In the genomic region with DNA sequence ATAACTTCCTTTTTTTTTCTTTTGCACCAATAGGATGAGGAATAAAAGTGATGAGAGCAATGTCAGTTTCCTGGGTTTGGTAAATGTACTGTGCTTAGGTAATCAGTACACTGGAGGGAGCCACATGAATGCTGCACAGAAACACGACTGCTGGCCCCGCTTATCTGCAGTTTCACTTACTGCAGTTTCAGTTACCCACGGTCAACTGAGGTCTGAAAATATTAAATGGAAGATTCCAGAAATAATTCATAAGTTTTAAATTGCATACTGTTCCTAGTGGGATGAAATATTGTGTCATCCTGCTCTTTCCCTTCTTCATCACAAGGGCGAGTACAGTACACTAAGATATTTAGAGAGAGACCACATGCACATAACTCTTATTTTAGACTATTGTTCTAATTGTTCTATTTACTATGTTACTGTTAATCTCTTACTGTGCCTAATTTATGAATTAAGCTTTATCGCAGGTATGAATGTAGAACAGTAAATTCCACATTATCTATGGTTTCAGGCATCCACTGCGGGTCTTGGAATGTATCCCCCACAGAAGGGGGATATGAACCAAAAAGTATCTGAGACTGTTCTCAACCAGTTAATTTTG, we compare ENCODE assay signal across 8 cellular contexts. TPM values are rescaled to one million over a fixed set of nuclear protein-coding genes. Genes with fewer than 3 reads are reported as not detected.
DNase-seq lines count a peak whose midpoint lies in the region; ATAC-seq, FAIRE-seq and TF ChIP-seq lines count a peak whose summit lies in the region.

No MANE protein-coding gene starts in this region.

- H3K27me3 Mint-ChIP-seq in activated naive CD8-positive, alpha-beta T cell treated with anti-CD3 and anti-CD28 coated beads, Interleukin-2, amount 10 ng/mL, durations not matched to agents 7 days and 5 days, result no peaks in the 10 kb centered on the region

- H3F3A ChIP-seq in MM.1S (ENCODE audit: insufficient read depth, low read length), result peaks cover 19% of the 10 kb centered on the region

- H3K27ac ChIP-seq in MM.1S (ENCODE audit: low read length), result peak overlapping the region; percentile 41; the same call in 1 of the 2 replicates
- H3K27ac ChIP-seq in subcutaneous abdominal adipose tissue (ENCODE audit: low read depth, low read length), result peak overlapping the region; percentile 54

- H2AFZ ChIP-seq in MM.1S (ENCODE audit: low read length), result peak overlapping the region; percentile 59

- H3K27ac Mint-ChIP-seq in activated naive CD8-positive, alpha-beta T cell treated with anti-CD3 and anti-CD28 coated beads, Interleukin-2, amount 10 ng/mL, durations not matched to agents 7 days and 5 days, result no peak overlapping the region

- H3K27me3 ChIP-seq in MM.1S (replicated peaks; ENCODE audit: insufficient read depth, low read length) (no peaks in the 10 kb centered on the region), subcutaneous abdominal adipose tissue (ENCODE audit: control insufficient read depth in 5 of 5, insufficient read depth in 4 of 5, low read length in 5 of 5) (no peaks in the 10 kb centered on the region)

- H3K9ac ChIP-seq in MM.1S (ENCODE audit: low read length) (peak overlapping the region; percentile 13; the same call in 1 of the 2 replicates), subcutaneous abdominal adipose tissue (ENCODE audit: low read length in 5 of 5) (peak overlapping the region in 4 of 5 donors; percentile 7 to 76 (median 46))

- no peaks in the 10 kb centered on the region for H4K20me1 ChIP-seq in MM.1S (ENCODE audit: insufficient read depth, low read length)

- H3K9me3 Mint-ChIP-seq in activated naive CD8-positive, alpha-beta T cell treated with anti-CD3 and anti-CD28 coated beads, Interleukin-2, amount 10 ng/mL, durations not matched to agents 7 days and 5 days, result no peaks in the 10 kb centered on the region

- H3K4me1 ChIP-seq in MM.1S (ENCODE audit: low read length) (peaks cover 17% of the 10 kb centered on the region), subcutaneous abdominal adipose tissue (ENCODE audit: control insufficient read depth in 5 of 5, insufficient read depth in 5 of 5, low read length in 5 of 5) (peaks cover 4 to 28% (median 19%) of the 10 kb centered on the region in 5 donors)

- no peaks in the 10 kb centered on the region for H3K9me2 ChIP-seq in MM.1S (replicated peaks; ENCODE audit: insufficient read depth, low read length)

- peak; percentile 12 for TF ChIP-seq CTCF in D721Med (IDR thresholded peaks at IDR 0.05; ENCODE audit: insufficient read depth, missing control alignments)
- peak; percentile 68 for TF ChIP-seq CTCF in MM.1S (IDR thresholded peaks at IDR 0.05; ENCODE audit: low read length)

- H3K36me3 ChIP-seq in MM.1S (replicated peaks; ENCODE audit: insufficient read depth, low read length), result no peaks in the 10 kb centered on the region; the same call in 1 of the 2 replicates
- H3K36me3 ChIP-seq in subcutaneous abdominal adipose tissue (ENCODE audit: control insufficient read depth in 5 of 5, insufficient read depth in 5 of 5, low read length in 5 of 5), result peaks cover 0 to 12% (median 10%) of the 10 kb centered on the region in 5 donors

- peak overlapping the region; percentile 54 for H3K4me3 Mint-ChIP-seq in activated naive CD8-positive, alpha-beta T cell treated with anti-CD3 and anti-CD28 coated beads, Interleukin-2, amount 10 ng/mL, durations not matched to agents 7 days and 5 days

- H3K4me3 ChIP-seq in MM.1S (ENCODE audit: low read length) (peak overlapping the region; percentile 48), subcutaneous abdominal adipose tissue (ENCODE audit: low read depth in 1 of 5, low read length in 5 of 5) (peak overlapping the region; percentile 63 to 80 (median 70))

- peaks cover 7% of the 10 kb centered on the region for H3K36me3 Mint-ChIP-seq in activated naive CD8-positive, alpha-beta T cell treated with anti-CD3 and anti-CD28 coated beads, Interleukin-2, amount 10 ng/mL, durations not matched to agents 7 days and 5 days

- POLR2A ChIA-PET in activated naive CD8-positive, alpha-beta T cell treated with anti-CD3 and anti-CD28 coated beads, Interleukin-2, amount 10 ng/mL, durations not matched to agents 7 days and 5 days (lab: Charles Lee), result no interaction called here

- H3K4me1 Mint-ChIP-seq in activated naive CD8-positive, alpha-beta T cell treated with anti-CD3 and anti-CD28 coated beads, Interleukin-2, amount 10 ng/mL, durations not matched to agents 7 days and 5 days, result peaks cover 16% of the 10 kb centered on the region

- peak; percentile 89 for ATAC-seq in activated naive CD8-positive, alpha-beta T cell treated with anti-CD3 and anti-CD28 coated beads, Interleukin-2, amount 10 ng/mL, durations not matched to agents 7 days and 5 days (ENCODE audit: low read depth)
- no peak for ATAC-seq in HG03432 (IDR thresholded peaks at IDR 0.05; ENCODE audit: unreplicated experiment)

- H3K79me2 ChIP-seq in MM.1S (ENCODE audit: low read length), result no peaks in the 10 kb centered on the region

- no peak for FAIRE-seq in D721Med (lab: Jason Lieb, UNC)

- DNase-seq in D721Med (ENCODE audit: insufficient read length, low spot score) (no peak), MM.1S (peak; percentile 70), kidney tubule cell (ENCODE audit: low spot score) (peak; percentile 20), NCI-H524 treated with DMSO at 0.1 percent for 48 hours (lab: John Stamatoyannopoulos, UW) (no peak), NCI-H2196 (lab: John Stamatoyannopoulos, UW; ENCODE audit: unreplicated experiment) (no peak)
- DNase-seq in activated naive CD8-positive, alpha-beta T cell treated with anti-CD3 and anti-CD28 coated beads, Interleukin-2, amount 10 ng/mL, durations not matched to agents 7 days and 5 days, result no peak

- H3K4me2 ChIP-seq in MM.1S (ENCODE audit: low read depth, low read length), result peak overlapping the region; percentile 86

- no peaks in the 10 kb centered on the region for H3K9me3 ChIP-seq in MM.1S (replicated peaks; ENCODE audit: insufficient read depth, low read length)
- H3K9me3 ChIP-seq in subcutaneous abdominal adipose tissue (ENCODE audit: control insufficient read depth in 5 of 5, low read length in 5 of 5), result no peaks in the 10 kb centered on the region

RNA-seq across cellular contexts. Expression of a gene that starts 6.4 kb away (rescaled TPM):
- 100 to 1,000 TPM; 193 to 222 TPM for total RNA-seq in activated naive CD8-positive, alpha-beta T cell treated with anti-CD3 and anti-CD28 coated beads, Interleukin-2, amount 10 ng/mL, durations not matched to agents 7 days and 5 days

RNA-seq across cellular contexts. Expression of a gene that starts 23.4 kb away (rescaled TPM):
- total RNA-seq in activated naive CD8-positive, alpha-beta T cell treated with anti-CD3 and anti-CD28 coated beads, Interleukin-2, amount 10 ng/mL, durations not matched to agents 7 days and 5 days, result 10 to 100 TPM; 56.0 to 61.5 TPM

RNA-seq across cellular contexts. Expression of a gene that starts 37.8 kb away (rescaled TPM):
- total RNA-seq in activated naive CD8-positive, alpha-beta T cell treated with anti-CD3 and anti-CD28 coated beads, Interleukin-2, amount 10 ng/mL, durations not matched to agents 7 days and 5 days, result not detected

Comparison
In these comparisons a context has a peak if more than half of its experiments do, and no peak if none do; other contexts are left out.
1. DNase-seq: peak in MM.1S (single experiment) and kidney tubule cell (single experiment); none in D721Med (single experiment), activated naive CD8-positive, alpha-beta T cell treated with anti-CD3 and anti-CD28 coated beads, Interleukin-2, amount 10 ng/mL, durations not matched to agents 7 days and 5 days (single experiment), NCI-H524 treated with DMSO at 0.1 percent for 48 hours (single experiment) and NCI-H2196 (single experiment).